18 cellular contexts compared by ENCODE assay signal in genomic region chr20:10078403-10078802, GRCh38.
"Had no signal": no experiment of that assay in that cellular context is flagged by ENCODE, and none has a peak within 500 bp of the region (broad histone marks: within the 10 kb centered on the region; RNA-seq: fewer than 3 reads in every experiment).

No MANE protein-coding gene starts in this region.

- H3K4me1 Mint-ChIP-seq: activated naive CD8-positive, alpha-beta T cell treated with anti-CD3 and anti-CD28 coated beads, Interleukin-2, amount 10 ng/mL, durations not matched to agents 7 days and 5 days had no signal

- H3K27ac ChIP-seq: parathyroid adenoma had no signal

- DNase-seq: activated CD4-positive, alpha-beta T cell treated with anti-CD3 and anti-CD28 coated beads, Interleukin-2, amount 50 U/mL, for 1 hour; activated CD4-positive, CD25-positive, alpha-beta regulatory T cell; activated CD8-positive, alpha-beta memory T cell treated with anti-CD3 and anti-CD28 coated beads for 24 hours; activated naive CD4-positive, alpha-beta T cell; activated naive CD8-positive, alpha-beta T cell treated with anti-CD3 and anti-CD28 coated beads, Interleukin-2, amount 10 ng/mL, durations not matched to agents 7 days and 5 days; cerebellar nuclear complex; effector memory CD4-positive, alpha-beta T cell; mucosa of descending colon; naive thymus-derived CD4-positive, alpha-beta T cell; stimulated activated CD4-positive, alpha-beta T cell treated with anti-CD3 and anti-CD28 coated beads, Interleukin-15, amount 100 ng/mL, for 24 hours; stimulated activated CD4-positive, alpha-beta T cell treated with anti-CD3 and anti-CD28 coated beads, Interleukin-4, amount 100 ng/mL, for 24 hours; stimulated activated naive CD4-positive, alpha-beta T cell had no signal

- H3K27me3 ChIP-seq: gastroesophageal sphincter had no signal

- H3K9me3 ChIP-seq: gastroesophageal sphincter, mucosa of descending colon had no signal

- H3K9me3 Mint-ChIP-seq: activated naive CD8-positive, alpha-beta T cell treated with anti-CD3 and anti-CD28 coated beads, Interleukin-2, amount 10 ng/mL, durations not matched to agents 7 days and 5 days; memory B cell; T-helper 2 cell treated with Interferon-gamma antibody and Interleukin-4, amounts not matched to agents 5 μg/mL and 100 μg/mL, for 36 hours; type B pancreatic cell had no signal

- H3K4me3 Mint-ChIP-seq: activated naive CD8-positive, alpha-beta T cell treated with anti-CD3 and anti-CD28 coated beads, Interleukin-2, amount 10 ng/mL, durations not matched to agents 7 days and 5 days; dendritic cell treated with granulocyte-macrophage colony-stimulating factor and Interleukin-4, amounts not matched to agents 40 ng/mL and 50 ng/mL, for 4 days; memory B cell; naive thymus-derived CD4-positive, alpha-beta T cell; T-helper 2 cell treated with Interferon-gamma antibody and Interleukin-4, amounts not matched to agents 5 μg/mL and 100 μg/mL, for 36 hours; type B pancreatic cell had no signal

- H3K4me1 ChIP-seq: gastroesophageal sphincter had no signal

- H3K36me3 Mint-ChIP-seq: activated naive CD8-positive, alpha-beta T cell treated with anti-CD3 and anti-CD28 coated beads, Interleukin-2, amount 10 ng/mL, durations not matched to agents 7 days and 5 days; memory B cell; naive thymus-derived CD4-positive, alpha-beta T cell; type B pancreatic cell had no signal

- ATAC-seq: gastroesophageal sphincter; mucosa of descending colon; naive thymus-derived CD4-positive, alpha-beta T cell had no signal

- H3K4me3 ChIP-seq: gastroesophageal sphincter, mucosa of descending colon had no signal

- H3K36me3 ChIP-seq: gastroesophageal sphincter had no signal

- H3K27ac Mint-ChIP-seq: activated naive CD8-positive, alpha-beta T cell treated with anti-CD3 and anti-CD28 coated beads, Interleukin-2, amount 10 ng/mL, durations not matched to agents 7 days and 5 days; dendritic cell treated with granulocyte-macrophage colony-stimulating factor and Interleukin-4, amounts not matched to agents 40 ng/mL and 50 ng/mL, for 4 days; memory B cell; naive thymus-derived CD4-positive, alpha-beta T cell; T-helper 2 cell treated with Interferon-gamma antibody and Interleukin-4, amounts not matched to agents 5 μg/mL and 100 μg/mL, for 36 hours; type B pancreatic cell had no signal
